In the genomic region with DNA sequence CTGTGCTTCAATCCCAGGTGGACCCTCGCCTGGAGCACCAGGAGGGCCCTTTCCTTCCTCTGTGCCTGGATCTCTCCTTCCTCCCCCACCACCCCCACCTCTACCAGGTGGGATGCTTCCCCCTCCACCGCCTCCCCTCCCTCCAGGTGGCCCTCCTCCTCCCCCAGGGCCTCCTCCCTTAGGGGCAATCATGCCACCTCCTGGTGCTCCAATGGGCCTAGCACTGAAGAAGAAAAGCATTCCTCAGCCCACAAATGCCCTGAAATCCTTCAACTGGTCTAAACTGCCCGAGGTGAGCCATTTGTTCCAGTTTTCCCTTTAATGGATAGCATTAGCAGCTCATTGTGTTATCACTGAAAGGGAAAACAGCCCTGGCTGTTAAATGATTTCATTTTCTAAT, we compare ENCODE assay signal across 23 cellular contexts.
DNase-seq lines count a peak whose midpoint lies in the region; ATAC-seq, FAIRE-seq and TF ChIP-seq lines count a peak whose summit lies in the region.
"Had no signal": no experiment of that assay in that cellular context is flagged by ENCODE, and none has a peak within 500 bp of the region (broad histone marks: within the 10 kb centered on the region; RNA-seq: fewer than 3 reads in every experiment).

No MANE protein-coding gene starts in this region.

- H4K8ac ChIP-seq in H1 (ENCODE audit: extremely low read depth, insufficient read depth, low read length): no peak overlapping the region

- DNase-seq in HTR-8/SVneo (ENCODE audit: insufficient read length, low spot score) (no peak), H1 (ENCODE audit: low read depth in 1 of 2, low spot score in 2 of 2) (peak in 1 of 2 experiments; percentile 25), lower lobe of right lung (no peak), BE2C (no peak)
- DNase-seq in stimulated activated naive CD4-positive, alpha-beta T cell treated with Interleukin-2 at 50 U/mL for 16 hours (lab: John Stamatoyannopoulos, UW): no peak
- no peak for DNase-seq in stimulated activated CD4-positive, alpha-beta T cell treated with anti-CD3 and anti-CD28 coated beads, Interleukin-2, amount 100 ng/mL, for 24 hours
- DNase-seq: activated CD4-positive, alpha-beta memory T cell treated with anti-CD3 and anti-CD28 coated beads for 36 hours; activated CD4-positive, CD25-positive, alpha-beta regulatory T cell; cerebellar nuclear complex; Kasumi-1; NCI-H510A treated with DMSO at 0.1 percent for 48 hours; SHP77 treated with DMSO at 0.1 percent for 48 hours; stimulated activated CD4-positive, alpha-beta T cell treated with anti-CD3 and anti-CD28 coated beads, Interleukin-2, amount 100 ng/mL, for 48 hours; thyroid gland had no signal

- FAIRE-seq in HTR-8/SVneo (lab: Jason Lieb, UNC): peak; percentile 74
- FAIRE-seq in H1 (lab: Jason Lieb, UNC): no peak

- H2AFZ ChIP-seq in H1 (ENCODE audit: low read length): no peak overlapping the region

- H3K4me1 Mint-ChIP-seq in stimulated activated memory B cell treated with anti-CD40 and anti-IgM and Interleukin-4, amounts not matched to agents 10 μg/mL and 1 μg/mL and 100 μg/mL, for 72 hours: peaks cover 8% of the 10 kb centered on the region
- H3K4me1 Mint-ChIP-seq: stimulated activated effector memory CD8-positive, alpha-beta T cell treated with anti-CD3 and anti-CD28 coated beads, Interleukin-12 subunit alpha, Interleukin-12 subunit beta, amount 100 ng/mL, for 72 hours had no signal

- H3K79me1 ChIP-seq in H1 (ENCODE audit: low read depth, low read length): no peaks in the 10 kb centered on the region

- H3K36me3 ChIP-seq in H1 (ENCODE audit: control insufficient read depth in 2 of 4, insufficient read depth in 4 of 4, low read length in 3 of 4) (peaks cover 0 to 6% (median 0%) of the 10 kb centered on the region in 4 experiments; a peak in 1 of 8 replicates), lower lobe of right lung (peaks cover 39% of the 10 kb centered on the region), BE2C (peaks cover 3% of the 10 kb centered on the region; the same call in 1 of the 2 replicates)

- H3K27me3 ChIP-seq in H1 (replicated peaks in 1 of 4; ENCODE audit: control insufficient read depth in 3 of 4, extremely low read depth in 1 of 4, insufficient read depth in 3 of 4, low read length in 3 of 4): no peaks in the 10 kb centered on the region
- no peaks in the 10 kb centered on the region for H3K27me3 ChIP-seq in lower lobe of right lung (ENCODE audit: low read depth)
- H3K27me3 ChIP-seq in BE2C: no peaks in the 10 kb centered on the region
- H3K27me3 ChIP-seq: thyroid gland had no signal

- no peak overlapping the region for H4K91ac ChIP-seq in H1 (replicated peaks; ENCODE audit: insufficient read length, low read length)

- H3K23me2 ChIP-seq in H1 (ENCODE audit: low read depth, low read length): no peaks in the 10 kb centered on the region

- no peaks in the 10 kb centered on the region for H4K20me1 ChIP-seq in H1 (replicated peaks in 1 of 2; ENCODE audit: control insufficient read depth in 1 of 2, insufficient read depth in 2 of 2, low read length in 2 of 2)

- H3K4ac ChIP-seq in H1 (replicated peaks; ENCODE audit: insufficient read length, low read depth, low read length): no peak overlapping the region

- peaks cover 66% of the 10 kb centered on the region for H3K36me3 Mint-ChIP-seq in stimulated activated memory B cell treated with anti-CD40 and anti-IgM and Interleukin-4, amounts not matched to agents 10 μg/mL and 1 μg/mL and 100 μg/mL, for 72 hours
- H3K36me3 Mint-ChIP-seq: stimulated activated effector memory CD8-positive, alpha-beta T cell treated with anti-CD3 and anti-CD28 coated beads, Interleukin-12 subunit alpha, Interleukin-12 subunit beta, amount 100 ng/mL, for 72 hours had no signal

- TF ChIP-seq CTCF in H1 (IDR thresholded peaks at IDR 0.05; ENCODE audit: control extremely low read depth in 1 of 3, insufficient read depth in 1 of 3, low read depth in 1 of 3, low read length in 3 of 3) (no peak), lower lobe of right lung (IDR thresholded peaks at IDR 0.05) (no peak), BE2C (IDR thresholded peaks at IDR 0.05; ENCODE audit: low read depth, low read length) (no peak)

- no peak overlapping the region for H2BK15ac ChIP-seq in H1 (ENCODE audit: low read length)

- no peak for TF ChIP-seq EP300 in H1 (IDR thresholded peaks at IDR 0.05; ENCODE audit: borderline replicate concordance in 1 of 2, low read depth in 2 of 2, low read length in 2 of 2)

- no peak overlapping the region for H3K23ac ChIP-seq in H1 (ENCODE audit: insufficient read length)

- intact Hi-C loops in lower lobe of right lung (cut with DNase I): no loop called here

- ATAC-seq in lower lobe of right lung: no peak
- ATAC-seq in stimulated activated memory B cell treated with anti-CD40 and anti-IgM and Interleukin-4, amounts not matched to agents 10 μg/mL and 1 μg/mL and 100 μg/mL, for 72 hours: no peak
- ATAC-seq in GM18511 (IDR thresholded peaks at IDR 0.05; ENCODE audit: unreplicated experiment): no peak
- ATAC-seq: stimulated activated effector memory CD8-positive, alpha-beta T cell treated with anti-CD3 and anti-CD28 coated beads, Interleukin-12 subunit alpha, Interleukin-12 subunit beta, amount 100 ng/mL, for 72 hours had no signal

- H3K4me3 Mint-ChIP-seq in stimulated activated memory B cell treated with anti-CD40 and anti-IgM and Interleukin-4, amounts not matched to agents 10 μg/mL and 1 μg/mL and 100 μg/mL, for 72 hours: no peak overlapping the region
- H3K4me3 Mint-ChIP-seq: activated CD4-positive, alpha-beta memory T cell treated with anti-CD3 and anti-CD28 coated beads for 36 hours; activated naive CD8-positive, alpha-beta T cell; immature natural killer cell; neural crest cell; stimulated activated effector memory CD8-positive, alpha-beta T cell treated with anti-CD3 and anti-CD28 coated beads, Interleukin-12 subunit alpha, Interleukin-12 subunit beta, amount 100 ng/mL, for 72 hours had no signal

- no peak overlapping the region for H4K5ac ChIP-seq in H1 (ENCODE audit: insufficient read length, low read depth, low read length)

- H3K4me1 ChIP-seq in H1 (replicated peaks in 1 of 4; ENCODE audit: control insufficient read depth in 3 of 4, insufficient read depth in 4 of 4, low read length in 3 of 4) (peaks cover 0 to 15% (median 6%) of the 10 kb centered on the region in 4 experiments; a peak in 3 of 7 replicates), lower lobe of right lung (peaks cover 44% of the 10 kb centered on the region), BE2C (no peaks in the 10 kb centered on the region)

- CTCF ChIA-PET in H1 (lab: Charles Lee; ENCODE audit: partially characterized antibody): interaction anchor here (3.3 kb wide), 1 partner anchor 9 kb away, joined by 9 read pairs; no protein-coding TSS in a partner anchor

- no peaks in the 10 kb centered on the region for H3K9me3 Mint-ChIP-seq in stimulated activated memory B cell treated with anti-CD40 and anti-IgM and Interleukin-4, amounts not matched to agents 10 μg/mL and 1 μg/mL and 100 μg/mL, for 72 hours
- H3K9me3 Mint-ChIP-seq: activated CD4-positive, alpha-beta memory T cell treated with anti-CD3 and anti-CD28 coated beads for 36 hours; activated T-helper 2 cell treated with anti-CD3 and anti-CD28 coated beads, Interferon-gamma antibody, Interleukin-2, Interleukin-4, amounts not matched to agents 10 μg/mL and 5 μg/mL and 100 μg/mL, durations not matched to agents 14 hours and 24 hours and 36 hours; immature natural killer cell; neural crest cell; stimulated activated effector memory CD8-positive, alpha-beta T cell treated with anti-CD3 and anti-CD28 coated beads, Interleukin-12 subunit alpha, Interleukin-12 subunit beta, amount 100 ng/mL, for 72 hours had no signal

- no peak for TF ChIP-seq POLR2A in H1 (IDR thresholded peaks at IDR 0.05; ENCODE audit: control extremely low read depth in 1 of 2, low read depth in 2 of 2, low read length in 2 of 2)

- no peak overlapping the region for H2BK20ac ChIP-seq in H1 (ENCODE audit: low read length)

- H3K9ac ChIP-seq in H1 (replicated peaks in 1 of 4; ENCODE audit: extremely low read depth in 1 of 4, low read depth in 3 of 4, low read length in 3 of 4): no peak overlapping the region

- 75% methylated on average over 1 of the region's 3 CpGs; no CpG with 5 or more reads in 1 of the 2 experiments for WGBS in H1 (ENCODE audit: extremely low coverage in 1 of 2, insufficient coverage in 1 of 2, insufficient read length in 1 of 2, insufficient replicate concordance in 2 of 2, low coverage in 1 of 2, low lambda C conversion rate in 2 of 2, missing lambda C conversion rate in 1 of 2), 2 experiments

- no peaks in the 10 kb centered on the region for H3K27me3 Mint-ChIP-seq in stimulated activated memory B cell treated with anti-CD40 and anti-IgM and Interleukin-4, amounts not matched to agents 10 μg/mL and 1 μg/mL and 100 μg/mL, for 72 hours
- H3K27me3 Mint-ChIP-seq: activated CD4-positive, alpha-beta memory T cell treated with anti-CD3 and anti-CD28 coated beads for 36 hours; activated naive CD8-positive, alpha-beta T cell had no signal

- TF ChIP-seq RAD21 in H1 (IDR thresholded peaks at IDR 0.05 in 1 of 2, conservative IDR thresholded peaks at IDR 0.05 in 1 of 2; ENCODE audit: low read depth in 2 of 2, low read length in 2 of 2): peak in 1 of 2 experiments; percentile 36; a peak in 1 of 4 replicates

- no peak overlapping the region for H2BK120ac ChIP-seq in H1 (replicated peaks; ENCODE audit: low read depth, low read length)

- H3K4me3 ChIP-seq in H1 (ENCODE audit: extremely low read depth in 1 of 4, insufficient read depth in 2 of 4, low read depth in 3 of 4, low read length in 4 of 4) (no peak overlapping the region), lower lobe of right lung (no peak overlapping the region), BE2C (ENCODE audit: low read depth, low read length) (no peak overlapping the region)
- H3K4me3 ChIP-seq: smooth muscle cell, thyroid gland had no signal

- H3K18ac ChIP-seq in H1 (ENCODE audit: extremely low read depth, low read length): no peak overlapping the region

- H3K56ac ChIP-seq in H1 (replicated peaks; ENCODE audit: insufficient read length, low read depth, low read length): no peak overlapping the region

- peak overlapping the region; percentile 68; the same call in 1 of the 2 replicates for H2BK5ac ChIP-seq in H1 (ENCODE audit: low read depth, low read length)

- no peaks in the 10 kb centered on the region for H3K9me3 ChIP-seq in H1 (ENCODE audit: insufficient read depth in 2 of 2, low read depth in 1 of 2, low read length in 1 of 2)
- H3K9me3 ChIP-seq in lower lobe of right lung: no peaks in the 10 kb centered on the region
- H3K9me3 ChIP-seq in BE2C: no peaks in the 10 kb centered on the region
- H3K9me3 ChIP-seq: thyroid gland had no signal

- no peak overlapping the region for H2AK5ac ChIP-seq in H1 (ENCODE audit: low read depth, low read length)

- H3K14ac ChIP-seq in H1 (ENCODE audit: insufficient read length): no peak overlapping the region

- no peak overlapping the region for H3K27ac ChIP-seq in H1 (ENCODE audit: low read depth, low read length)
- H3K27ac ChIP-seq in lower lobe of right lung: peak overlapping the region; percentile 50
- H3K27ac ChIP-seq: C4-2B had no signal

- POLR2A ChIA-PET in H1 (lab: Charles Lee; ENCODE audit: partially characterized antibody): interaction anchor here (0.7 kb wide), 1 partner anchor 558 kb away, joined by 3 read pairs; no protein-coding TSS in a partner anchor

- peak overlapping the region in 1 of 2 experiments; percentile 12; a peak in 1 of 4 replicates for H3K4me2 ChIP-seq in H1 (ENCODE audit: insufficient read depth in 1 of 2, low read depth in 2 of 2, low read length in 2 of 2)
- H3K4me2 ChIP-seq: smooth muscle cell had no signal

- H3K79me2 ChIP-seq in H1 (ENCODE audit: control insufficient read depth in 1 of 2, insufficient read depth in 2 of 2, low read length in 2 of 2): no peaks in the 10 kb centered on the region

- no peak overlapping the region for H2BK12ac ChIP-seq in H1 (ENCODE audit: low read depth, low read length)

- peak overlapping the region; percentile 76 for H3K27ac Mint-ChIP-seq in stimulated activated memory B cell treated with anti-CD40 and anti-IgM and Interleukin-4, amounts not matched to agents 10 μg/mL and 1 μg/mL and 100 μg/mL, for 72 hours
- H3K27ac Mint-ChIP-seq: activated CD4-positive, alpha-beta memory T cell treated with anti-CD3 and anti-CD28 coated beads for 36 hours; activated naive CD8-positive, alpha-beta T cell; activated T-helper 2 cell treated with anti-CD3 and anti-CD28 coated beads, Interferon-gamma antibody, Interleukin-2, Interleukin-4, amounts not matched to agents 10 μg/mL and 5 μg/mL and 100 μg/mL, durations not matched to agents 14 hours and 24 hours and 36 hours; stimulated activated effector memory CD8-positive, alpha-beta T cell treated with anti-CD3 and anti-CD28 coated beads, Interleukin-12 subunit alpha, Interleukin-12 subunit beta, amount 100 ng/mL, for 72 hours had no signal
